In genomic region chr22:20537983-20538382, GRCh38 we compare ENCODE assay signal across 20 cellular contexts. TPM values are rescaled to one million over a fixed set of nuclear protein-coding genes. Genes with fewer than 3 reads are reported as not detected.
A peak's percentile ranks its signal among the peaks of the same experiment; 100 is the strongest.
DNase-seq lines count a peak whose midpoint lies in the region; ATAC-seq and TF ChIP-seq lines count a peak whose summit lies in the region.
"Had no signal": no experiment of that assay in that cellular context is flagged by ENCODE, and none has a peak within 500 bp of the region (broad histone marks: within the 10 kb centered on the region; RNA-seq: fewer than 3 reads in every experiment).

No MANE protein-coding gene starts in this region.

- intact Hi-C loops in HCT116 (cut with micrococcal nuclease): no loop called here
- intact Hi-C loops in Right ventricle myocardium inferior (cut with DNase I): no loop called here
- intact Hi-C loops in activated CD4-positive, alpha-beta memory T cell treated with anti-CD3 and anti-CD28 coated beads for 36 hours (cut with micrococcal nuclease): no loop called here

- H3K27me3 ChIP-seq in HCT116 (ENCODE audit: insufficient read depth, low read length): no peaks in the 10 kb centered on the region
- H3K27me3 ChIP-seq: BE2C, MG63 had no signal

- H3K27ac Mint-ChIP-seq in activated T-cell treated with anti-CD3 and anti-CD28 coated beads, Interleukin-2, amount 50 U/mL, for 24 hours: peak overlapping the region; percentile 18
- no peak overlapping the region for H3K27ac Mint-ChIP-seq in chondrocyte (ENCODE audit: unreplicated experiment)
- H3K27ac Mint-ChIP-seq in stimulated activated effector memory CD8-positive, alpha-beta T cell treated with anti-CD3 and anti-CD28 coated beads, Interleukin-12 subunit alpha, Interleukin-12 subunit beta, amount 100 ng/mL, for 72 hours: peak overlapping the region; percentile 58
- no peak overlapping the region for H3K27ac Mint-ChIP-seq in activated CD4-positive, alpha-beta memory T cell treated with anti-CD3 and anti-CD28 coated beads for 36 hours

- no peak for TF ChIP-seq RAD21 in HCT116 (IDR thresholded peaks at IDR 0.05; ENCODE audit: low read depth)

- H3K79me2 ChIP-seq in HCT116 (ENCODE audit: insufficient read depth, low read length): peaks cover 68% of the 10 kb centered on the region

- H4K20me1 ChIP-seq in HCT116 (ENCODE audit: insufficient read depth): 0 out of 2 replicates have a peak, but pooled peaks cover 2% of the 10 kb centered on the region

- H3K9ac ChIP-seq in HCT116 (ENCODE audit: low read length): no peak overlapping the region

- H3K9me3 Mint-ChIP-seq in activated T-cell treated with anti-CD3 and anti-CD28 coated beads, Interleukin-2, amount 50 U/mL, for 24 hours: no peaks in the 10 kb centered on the region
- peaks cover 5% of the 10 kb centered on the region for H3K9me3 Mint-ChIP-seq in chondrocyte (ENCODE audit: low read depth)
- no peaks in the 10 kb centered on the region for H3K9me3 Mint-ChIP-seq in stimulated activated effector memory CD8-positive, alpha-beta T cell treated with anti-CD3 and anti-CD28 coated beads, Interleukin-12 subunit alpha, Interleukin-12 subunit beta, amount 100 ng/mL, for 72 hours
- H3K9me3 Mint-ChIP-seq in activated CD4-positive, alpha-beta memory T cell treated with anti-CD3 and anti-CD28 coated beads for 36 hours: no peaks in the 10 kb centered on the region
- H3K9me3 Mint-ChIP-seq: CD14-positive monocyte had no signal

- H3K27me3 Mint-ChIP-seq in activated T-cell treated with anti-CD3 and anti-CD28 coated beads, Interleukin-2, amount 50 U/mL, for 24 hours: no peaks in the 10 kb centered on the region
- no peaks in the 10 kb centered on the region for H3K27me3 Mint-ChIP-seq in chondrocyte (ENCODE audit: low read depth)
- H3K27me3 Mint-ChIP-seq in activated CD4-positive, alpha-beta memory T cell treated with anti-CD3 and anti-CD28 coated beads for 36 hours: no peaks in the 10 kb centered on the region

- peaks cover 41% of the 10 kb centered on the region for H3K4me1 Mint-ChIP-seq in activated T-cell treated with anti-CD3 and anti-CD28 coated beads, Interleukin-2, amount 50 U/mL, for 24 hours (ENCODE audit: low read depth)
- peaks cover 44% of the 10 kb centered on the region for H3K4me1 Mint-ChIP-seq in chondrocyte (ENCODE audit: low read depth)
- peaks cover 44% of the 10 kb centered on the region for H3K4me1 Mint-ChIP-seq in stimulated activated effector memory CD8-positive, alpha-beta T cell treated with anti-CD3 and anti-CD28 coated beads, Interleukin-12 subunit alpha, Interleukin-12 subunit beta, amount 100 ng/mL, for 72 hours
- peaks cover 25% of the 10 kb centered on the region for H3K4me1 Mint-ChIP-seq in activated CD4-positive, alpha-beta memory T cell treated with anti-CD3 and anti-CD28 coated beads for 36 hours (ENCODE audit: low read depth)

- no peak overlapping the region for H3K27ac ChIP-seq in HCT116 (ENCODE audit: low read depth, low read length)
- H3K27ac ChIP-seq: 22Rv1, SK-N-MC had no signal

- no peak overlapping the region for H3K4me3 ChIP-seq in HCT116 (replicated peaks in 1 of 2; ENCODE audit: low read depth in 1 of 2, low read length in 2 of 2)
- H3K4me3 ChIP-seq: MG63, SK-N-MC had no signal

- peaks cover 12 to 22% of the 10 kb centered on the region in 2 experiments for H3K36me3 ChIP-seq in HCT116 (ENCODE audit: control insufficient read depth in 1 of 2, insufficient read depth in 2 of 2, low read length in 2 of 2)

- POLR2A ChIA-PET in HCT116 (lab: Charles Lee): no interaction called here
- POLR2A ChIA-PET in activated CD4-positive, alpha-beta memory T cell treated with anti-CD3 and anti-CD28 coated beads for 36 hours (lab: Charles Lee): no interaction called here

- H3K9me2 ChIP-seq in HCT116 (ENCODE audit: insufficient read depth): no peaks in the 10 kb centered on the region

- TF ChIP-seq CTCF in HCT116 (IDR thresholded peaks at IDR 0.05 in 2 of 3, conservative IDR thresholded peaks at IDR 0.05 in 1 of 3; ENCODE audit: borderline replicate concordance in 1 of 3, insufficient read depth in 1 of 3, low read depth in 2 of 3, low read length in 2 of 3): no peak
- no peak for TF ChIP-seq CTCF in chondrocyte (IDR thresholded peaks at IDR 0.05)

- H2AFZ ChIP-seq in HCT116 (ENCODE audit: low read depth, low read length, poor library complexity, severe bottlenecking): no peak overlapping the region

- no peak for TF ChIP-seq POLR2A in HCT116 (IDR thresholded peaks at IDR 0.05; ENCODE audit: borderline replicate concordance, extremely low read depth, insufficient read depth, insufficient read length)

- DNase-seq in activated T-cell treated with anti-CD3 and anti-CD28 coated beads, Interleukin-2, amount 50 U/mL, for 24 hours: no peak
- DNase-seq in activated T-cell treated with anti-CD3 and anti-CD28 coated beads for 4 hours (no peak), HCT116 (ENCODE audit: low read depth, low spot score) (no peak), chondrocyte (ENCODE audit: low spot score) (peak; percentile 33), Right ventricle myocardium inferior (ENCODE audit: missing footprints) (no peak)
- no peak for DNase-seq in stimulated activated effector memory CD8-positive, alpha-beta T cell treated with anti-CD3 and anti-CD28 coated beads, Interleukin-12 subunit alpha, Interleukin-12 subunit beta, amount 100 ng/mL, for 72 hours (ENCODE audit: low spot score in 2 of 2)
- no peak for DNase-seq in activated CD4-positive, alpha-beta memory T cell treated with anti-CD3 and anti-CD28 coated beads for 36 hours
- DNase-seq: BE2C, COR-L47, DMS53, KBM-7, MG63, NCI-H2029 treated with DMSO at 0.1 percent for 48 hours, NCI-H2227 treated with DMSO at 0.1 percent for 48 hours, NCI-H69, SIG-M5 had no signal

- RAD21 ChIA-PET in HCT116 (lab: Charles Lee; ENCODE audit: low non-redundant PET in 1 of 2, low total read pairs in 2 of 2, uncharacterized antibody in 2 of 2, unreplicated experiment in 2 of 2): no interaction called here

- no peaks in the 10 kb centered on the region for H3K9me3 ChIP-seq in HCT116 (ENCODE audit: control insufficient read depth in 1 of 2, insufficient read depth in 1 of 2, low read depth in 1 of 2, low read length in 2 of 2)
- H3K9me3 ChIP-seq: BE2C, MG63 had no signal

- no peak for ATAC-seq in HCT116
- ATAC-seq in stimulated activated effector memory CD8-positive, alpha-beta T cell treated with anti-CD3 and anti-CD28 coated beads, Interleukin-12 subunit alpha, Interleukin-12 subunit beta, amount 100 ng/mL, for 72 hours: no peak
- ATAC-seq in Right ventricle myocardium inferior: no peak
- ATAC-seq: Panc1 had no signal

- peaks cover 0 to 17% of the 10 kb centered on the region in 2 experiments; a peak in 1 of 4 replicates for H3K4me1 ChIP-seq in HCT116 (ENCODE audit: control insufficient read depth in 1 of 2, insufficient read depth in 2 of 2, low read length in 2 of 2)

- H3K4me3 Mint-ChIP-seq in activated T-cell treated with anti-CD3 and anti-CD28 coated beads, Interleukin-2, amount 50 U/mL, for 24 hours: no peak overlapping the region
- H3K4me3 Mint-ChIP-seq in chondrocyte (ENCODE audit: unreplicated experiment): no peak overlapping the region
- H3K4me3 Mint-ChIP-seq in stimulated activated effector memory CD8-positive, alpha-beta T cell treated with anti-CD3 and anti-CD28 coated beads, Interleukin-12 subunit alpha, Interleukin-12 subunit beta, amount 100 ng/mL, for 72 hours: no peak overlapping the region
- H3K4me3 Mint-ChIP-seq in activated CD4-positive, alpha-beta memory T cell treated with anti-CD3 and anti-CD28 coated beads for 36 hours: no peak overlapping the region
- H3K4me3 Mint-ChIP-seq: CD14-positive monocyte had no signal

- TSS peak; percentile 19 for BruUV-seq in HCT116 (replicated peaks; lab: Mats Ljungman, UMichigan)

- no peak overlapping the region for H3K4me2 ChIP-seq in HCT116 (ENCODE audit: low read length)

- peaks cover 82% of the 10 kb centered on the region for H3K36me3 Mint-ChIP-seq in activated T-cell treated with anti-CD3 and anti-CD28 coated beads, Interleukin-2, amount 50 U/mL, for 24 hours (ENCODE audit: low read depth)
- H3K36me3 Mint-ChIP-seq in chondrocyte (ENCODE audit: low read depth): peaks cover 26% of the 10 kb centered on the region
- H3K36me3 Mint-ChIP-seq in stimulated activated effector memory CD8-positive, alpha-beta T cell treated with anti-CD3 and anti-CD28 coated beads, Interleukin-12 subunit alpha, Interleukin-12 subunit beta, amount 100 ng/mL, for 72 hours: peaks cover 86% of the 10 kb centered on the region
- peaks cover 40% of the 10 kb centered on the region for H3K36me3 Mint-ChIP-seq in activated CD4-positive, alpha-beta memory T cell treated with anti-CD3 and anti-CD28 coated beads for 36 hours

- CTCF ChIA-PET in HCT116 (lab: Charles Lee): no interaction called here
- CTCF ChIA-PET in activated CD4-positive, alpha-beta memory T cell treated with anti-CD3 and anti-CD28 coated beads for 36 hours (lab: Charles Lee): interaction anchor here (0.5 to 1.8 kb wide), 3 partner anchors 27 to 33 kb away, joined by 3 to 7 read pairs (median 3); no protein-coding TSS in a partner anchor

TF ChIP-seq in HCT116, 20 proteins besides CTCF, POLR2A, EP300 and RAD21 (continues in another document):
- TF ChIP-seq ELF1 (IDR thresholded peaks at IDR 0.05; ENCODE audit: borderline replicate concordance, low read depth): no peak
- no peak for TF ChIP-seq CEBPB (IDR thresholded peaks at IDR 0.05; ENCODE audit: low read depth)
- TF ChIP-seq JUND (IDR thresholded peaks at IDR 0.05): no peak
- TF ChIP-seq ZBTB33 (IDR thresholded peaks at IDR 0.05; ENCODE audit: extremely low read depth, insufficient replicate concordance, low read length): no peak

RNA-seq across cellular contexts. Expression of gene MED15, which starts 30.6 kb away (rescaled TPM):
- total RNA-seq in HCT116 (2021; ENCODE audit: unreplicated experiment) (81.3 TPM), chondrocyte (105 to 111 TPM (median 110 TPM) in 3 replicates), Right ventricle myocardium inferior (38.1 TPM)
- 71.7 and 83.4 TPM in 2 replicates for polyA plus RNA-seq in HCT116 (2012)
- total RNA-seq in activated CD4-positive, alpha-beta memory T cell treated with anti-CD3 and anti-CD28 coated beads for 36 hours: 10 to 100 TPM; 93.3 to 97.4 TPM

RNA-seq across cellular contexts. Expression of gene KLHL22, which starts 42.4 kb away (rescaled TPM):
- total RNA-seq in HCT116 (2021; ENCODE audit: unreplicated experiment) (16.4 TPM), chondrocyte (37.3 to 49.3 TPM (median 37.7 TPM) in 3 replicates), Right ventricle myocardium inferior (12.4 TPM)
- polyA plus RNA-seq in HCT116 (2012): 7.5 and 8.8 TPM in 2 replicates
- total RNA-seq in activated CD4-positive, alpha-beta memory T cell treated with anti-CD3 and anti-CD28 coated beads for 36 hours: 10 to 100 TPM; 23.3 to 25.5 TPM

Comparison
In these comparisons a context has a peak if more than half of its experiments do, and no peak if none do; other contexts are left out.
1. H3K27ac Mint-ChIP-seq: peak in activated T-cell treated with anti-CD3 and anti-CD28 coated beads, Interleukin-2, amount 50 U/mL, for 24 hours (single experiment) and stimulated activated effector memory CD8-positive, alpha-beta T cell treated with anti-CD3 and anti-CD28 coated beads, Interleukin-12 subunit alpha, Interleukin-12 subunit beta, amount 100 ng/mL, for 72 hours (single experiment); none in chondrocyte (single experiment) and activated CD4-positive, alpha-beta memory T cell treated with anti-CD3 and anti-CD28 coated beads for 36 hours (single experiment).